ENCODE assay signal across 8 cellular contexts in the genomic region with DNA sequence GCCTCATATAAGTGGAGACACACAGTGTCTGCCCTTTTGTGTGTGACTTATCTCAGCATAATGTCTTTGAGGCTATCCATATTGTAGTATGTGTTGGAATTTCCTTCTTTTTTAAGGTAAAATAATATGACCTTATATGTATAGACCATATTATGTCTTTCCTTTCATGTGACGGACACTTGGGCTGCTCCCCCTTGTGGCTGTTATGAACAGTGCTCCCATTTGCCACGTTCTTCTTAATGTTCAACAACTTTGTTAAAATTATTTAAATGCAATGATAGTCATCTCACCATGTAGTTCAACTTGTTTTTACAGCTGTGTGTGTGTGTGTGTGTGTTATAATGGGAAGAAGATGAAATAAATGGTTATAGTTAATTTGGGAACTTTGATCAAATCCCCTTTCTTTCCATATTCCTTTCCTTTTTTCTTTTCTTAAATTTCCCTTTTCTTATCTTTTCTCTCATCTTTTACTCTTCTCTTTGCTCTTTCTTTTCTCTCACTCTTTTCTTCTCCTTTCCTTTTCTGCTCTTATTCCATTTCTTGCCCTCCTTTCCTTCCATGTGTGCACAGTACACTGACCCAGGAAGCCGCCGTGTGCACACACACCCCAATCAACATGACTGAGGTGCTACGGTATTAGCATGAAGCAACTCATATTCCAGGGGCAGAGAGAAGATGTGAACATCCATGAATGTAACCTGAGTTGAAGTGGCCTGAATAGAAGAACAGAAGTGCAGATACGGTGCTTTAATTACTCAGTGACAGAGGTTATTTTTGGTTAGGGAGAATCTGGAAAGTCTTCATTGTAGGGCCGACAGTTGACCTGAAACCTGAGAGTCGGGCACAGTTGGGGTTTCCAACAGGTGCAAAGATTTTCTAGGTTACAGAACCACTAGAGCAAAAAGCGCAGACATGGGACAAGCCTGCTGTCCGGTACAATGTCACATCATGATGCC.
DNase-seq lines count a peak whose midpoint lies in the region; ATAC-seq, FAIRE-seq and TF ChIP-seq lines count a peak whose summit lies in the region.

No MANE protein-coding gene starts in this region.

- H3K4me1 ChIP-seq in pancreas: no peaks in the 10 kb centered on the region

- no peak overlapping the region for H3K27ac Mint-ChIP-seq in activated CD4-positive, alpha-beta memory T cell treated with anti-CD3 and anti-CD28 coated beads for 36 hours

- WGBS in pancreas, 2 donors: 69 to 74% methylated on average over 10 of the region's 10 CpGs

- no peaks in the 10 kb centered on the region for H3K36me3 ChIP-seq in pancreas

- FAIRE-seq in pancreas (lab: Jason Lieb, UNC): peak; percentile 51

- no peaks in the 10 kb centered on the region for H3K27me3 ChIP-seq in pancreas

- intact Hi-C loops in activated CD4-positive, alpha-beta memory T cell treated with anti-CD3 and anti-CD28 coated beads for 36 hours (cut with micrococcal nuclease): loop anchor here (1.0 to 5.0 kb wide), 2 partner anchors 597 to 1030 kb away; no protein-coding TSS in a partner anchor
- intact Hi-C loops in pancreas (cut with DNase I): loop anchor here in 1 of 3 donors (10.0 kb wide), 1 partner anchor 593 kb away; a partner anchor contains a TSS
- intact Hi-C loops in posterior vena cava (cut with DNase I): no loop called here

- H3K4me3 Mint-ChIP-seq in activated CD4-positive, alpha-beta memory T cell treated with anti-CD3 and anti-CD28 coated beads for 36 hours: no peak overlapping the region

- ATAC-seq in pancreas: peak; percentile 61 to 85 (median 74)

- H3K4me3 ChIP-seq in AG04449 (ENCODE audit: low read depth, low read length) (no peak overlapping the region), pancreas (no peak overlapping the region)

- no peaks in the 10 kb centered on the region for H3K9me3 ChIP-seq in pancreas

- DNase-seq in AG04449 (ENCODE audit: low read depth, low spot score) (no peak), NCI-H187 treated with DMSO at 0.1 percent for 48 hours (lab: John Stamatoyannopoulos, UW) (peak; percentile 39), fibroblast of gingiva (ENCODE audit: low read depth) (peak; percentile 28), pancreas (peak in 1 of 6 donors; percentile 45), NCI-H446 treated with DMSO at 0.1 percent for 48 hours (lab: John Stamatoyannopoulos, UW) (no peak), posterior vena cava (ENCODE audit: low spot score) (no peak)
- peak; percentile 59 for DNase-seq in activated CD4-positive, alpha-beta memory T cell treated with anti-CD3 and anti-CD28 coated beads for 36 hours

- no peaks in the 10 kb centered on the region for H3K36me3 Mint-ChIP-seq in activated CD4-positive, alpha-beta memory T cell treated with anti-CD3 and anti-CD28 coated beads for 36 hours

- H3K9me3 Mint-ChIP-seq in activated CD4-positive, alpha-beta memory T cell treated with anti-CD3 and anti-CD28 coated beads for 36 hours: no peaks in the 10 kb centered on the region

- CTCF ChIA-PET in AG04449 (lab: Yijun Ruan, JAX): interaction anchor here (1.4 to 1.9 kb wide), 2 partner anchors 10 to 1032 kb away, joined by 3 to 9 read pairs; no protein-coding TSS in a partner anchor
- CTCF ChIA-PET in activated CD4-positive, alpha-beta memory T cell treated with anti-CD3 and anti-CD28 coated beads for 36 hours (lab: Charles Lee): interaction anchor here (0.6 to 1.4 kb wide), 4 partner anchors 595 to 1033 kb away, joined by 3 to 5 read pairs (median 3); no protein-coding TSS in a partner anchor

- H3K27ac ChIP-seq in pancreas: no peak overlapping the region

- POLR2A ChIA-PET in AG04449 (lab: Yijun Ruan, JAX): no interaction called here
- POLR2A ChIA-PET in activated CD4-positive, alpha-beta memory T cell treated with anti-CD3 and anti-CD28 coated beads for 36 hours (lab: Charles Lee): no interaction called here

- H3K27me3 Mint-ChIP-seq in activated CD4-positive, alpha-beta memory T cell treated with anti-CD3 and anti-CD28 coated beads for 36 hours: peaks cover 4% of the 10 kb centered on the region

- TF ChIP-seq CTCF in AG04449 (IDR thresholded peaks at IDR 0.05; ENCODE audit: insufficient read depth, low read length, missing control alignments): peak; percentile 50
- peak; percentile 67 for TF ChIP-seq CTCF in GM12873 (IDR thresholded peaks at IDR 0.05; ENCODE audit: insufficient read depth, low read depth, low read length, missing control alignments)
- TF ChIP-seq CTCF in pancreas (IDR thresholded peaks at IDR 0.05): peak; percentile 57 to 73 (median 68)

- H3K4me1 Mint-ChIP-seq in activated CD4-positive, alpha-beta memory T cell treated with anti-CD3 and anti-CD28 coated beads for 36 hours (ENCODE audit: low read depth): no peaks in the 10 kb centered on the region

Comparison
In these comparisons a context has a peak if more than half of its experiments do, and no peak if none do; other contexts are left out.
1. DNase-seq: peak in NCI-H187 treated with DMSO at 0.1 percent for 48 hours (single experiment), activated CD4-positive, alpha-beta memory T cell treated with anti-CD3 and anti-CD28 coated beads for 36 hours (single experiment) and fibroblast of gingiva (single experiment); none in AG04449 (single experiment), NCI-H446 treated with DMSO at 0.1 percent for 48 hours (single experiment) and posterior vena cava (single experiment).
2. Peak in every context shown above with its lines, with median percentiles within 50 percentile points of each other: CTCF ChIP-seq.